Comparison of ENCODE assay signal across 17 cellular contexts in the genomic region with DNA sequence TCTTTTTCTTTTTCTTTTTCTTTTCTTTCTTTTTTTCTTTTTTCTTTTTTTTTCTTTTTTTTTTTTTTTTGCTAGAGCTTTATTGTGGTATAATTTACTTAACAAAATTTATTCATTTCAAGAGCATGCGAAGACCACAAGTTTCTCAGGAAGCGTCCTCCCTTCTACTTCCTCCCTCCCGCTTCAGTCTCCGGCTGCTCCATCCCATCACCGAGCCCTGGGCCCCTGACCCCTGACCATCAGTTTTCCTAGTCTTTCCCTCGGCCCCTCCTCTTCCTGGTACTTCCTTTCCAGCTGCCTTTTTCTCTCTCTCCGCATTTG. TPM values are rescaled to one million over a fixed set of nuclear protein-coding genes. Genes with fewer than 3 reads are reported as not detected.
DNase-seq lines count a peak whose midpoint lies in the region; ATAC-seq and TF ChIP-seq lines count a peak whose summit lies in the region.
"Had no signal": no experiment of that assay in that cellular context is flagged by ENCODE, and none has a peak within 500 bp of the region (broad histone marks: within the 10 kb centered on the region; RNA-seq: fewer than 3 reads in every experiment).

No MANE protein-coding gene starts in this region.

- H3K4me1 Mint-ChIP-seq in activated CD8-positive, alpha-beta memory T cell treated with anti-CD3 and anti-CD28 coated beads, Interleukin-2, amount 10 ng/mL, durations not matched to agents 7 days and 5 days: peaks cover 15% of the 10 kb centered on the region
- peaks cover 23% of the 10 kb centered on the region for H3K4me1 Mint-ChIP-seq in dendritic cell treated with granulocyte-macrophage colony-stimulating factor and Interleukin-4, amounts not matched to agents 40 ng/mL and 50 ng/mL, for 4 days (ENCODE audit: low read depth)
- no peaks in the 10 kb centered on the region for H3K4me1 Mint-ChIP-seq in progenitor cell of endocrine pancreas (ENCODE audit: low read depth)
- peaks cover 5 to 10% (median 8%) of the 10 kb centered on the region in 3 donors for H3K4me1 Mint-ChIP-seq in T-cell

- H3K36me3 Mint-ChIP-seq in activated CD8-positive, alpha-beta memory T cell treated with anti-CD3 and anti-CD28 coated beads, Interleukin-2, amount 10 ng/mL, durations not matched to agents 7 days and 5 days: peaks cover 42% of the 10 kb centered on the region
- H3K36me3 Mint-ChIP-seq in dendritic cell treated with granulocyte-macrophage colony-stimulating factor and Interleukin-4, amounts not matched to agents 40 ng/mL and 50 ng/mL, for 4 days (ENCODE audit: low read depth): peaks cover 9% of the 10 kb centered on the region
- no peaks in the 10 kb centered on the region for H3K36me3 Mint-ChIP-seq in progenitor cell of endocrine pancreas (ENCODE audit: insufficient read depth)
- H3K36me3 Mint-ChIP-seq in T-cell: peaks cover 24% of the 10 kb centered on the region

- intact Hi-C loops in dendritic cell treated with granulocyte-macrophage colony-stimulating factor and Interleukin-4, amounts not matched to agents 40 ng/mL and 50 ng/mL, for 4 days (cut with micrococcal nuclease): no loop called here

- H3K9me3 Mint-ChIP-seq in activated CD8-positive, alpha-beta memory T cell treated with anti-CD3 and anti-CD28 coated beads, Interleukin-2, amount 10 ng/mL, durations not matched to agents 7 days and 5 days (ENCODE audit: low read depth): no peaks in the 10 kb centered on the region
- no peaks in the 10 kb centered on the region for H3K9me3 Mint-ChIP-seq in dendritic cell treated with granulocyte-macrophage colony-stimulating factor and Interleukin-4, amounts not matched to agents 40 ng/mL and 50 ng/mL, for 4 days
- H3K9me3 Mint-ChIP-seq in progenitor cell of endocrine pancreas (ENCODE audit: low read depth) (no peaks in the 10 kb centered on the region), T-cell (no peaks in the 10 kb centered on the region)
- H3K9me3 Mint-ChIP-seq: neural crest cell had no signal

- peak overlapping the region; percentile 59 for H3K27ac Mint-ChIP-seq in activated CD8-positive, alpha-beta memory T cell treated with anti-CD3 and anti-CD28 coated beads, Interleukin-2, amount 10 ng/mL, durations not matched to agents 7 days and 5 days
- H3K27ac Mint-ChIP-seq in dendritic cell treated with granulocyte-macrophage colony-stimulating factor and Interleukin-4, amounts not matched to agents 40 ng/mL and 50 ng/mL, for 4 days: peak overlapping the region; percentile 14
- H3K27ac Mint-ChIP-seq in progenitor cell of endocrine pancreas (no peak overlapping the region), T-cell (no peak overlapping the region)

- in situ Hi-C loops in KBM-7 (cut with MboI; ENCODE audit: low pct_unique_long_range_greater_than_20kb, low sequenced_read_pairs): no loop called here

- TF ChIP-seq CTCF in progenitor cell of endocrine pancreas (IDR thresholded peaks at IDR 0.05; ENCODE audit: unreplicated experiment): no peak

- CTCF ChIA-PET in activated CD8-positive, alpha-beta memory T cell treated with anti-CD3 and anti-CD28 coated beads, Interleukin-2, amount 10 ng/mL, durations not matched to agents 7 days and 5 days (lab: Charles Lee): interaction anchor here (0.8 to 1.7 kb wide), 3 partner anchors 10 to 12 kb away, joined by 3 to 8 read pairs (median 3); no protein-coding TSS in a partner anchor
- CTCF ChIA-PET in T-cell (lab: Charles Lee): interaction anchor here in 1 of 2 donors (0.6 kb wide), 2 partner anchors 29 to 1918 kb away, joined by 3 to 4 read pairs; no protein-coding TSS in a partner anchor

- peak overlapping the region; percentile 25 for H3K4me3 Mint-ChIP-seq in activated CD8-positive, alpha-beta memory T cell treated with anti-CD3 and anti-CD28 coated beads, Interleukin-2, amount 10 ng/mL, durations not matched to agents 7 days and 5 days
- H3K4me3 Mint-ChIP-seq in dendritic cell treated with granulocyte-macrophage colony-stimulating factor and Interleukin-4, amounts not matched to agents 40 ng/mL and 50 ng/mL, for 4 days: peak overlapping the region; percentile 58
- H3K4me3 Mint-ChIP-seq in progenitor cell of endocrine pancreas (ENCODE audit: low read depth) (peak overlapping the region; percentile 44), T-cell (peak overlapping the region in 1 of 3 donors; percentile 43)

- no peak for ATAC-seq in activated CD8-positive, alpha-beta memory T cell treated with anti-CD3 and anti-CD28 coated beads, Interleukin-2, amount 10 ng/mL, durations not matched to agents 7 days and 5 days
- ATAC-seq in GM19397 (IDR thresholded peaks at IDR 0.05; ENCODE audit: unreplicated experiment) (no peak), T-cell (replicated peaks in 1 of 4) (no peak)

- peaks cover 2% of the 10 kb centered on the region for H3K27me3 Mint-ChIP-seq in activated CD8-positive, alpha-beta memory T cell treated with anti-CD3 and anti-CD28 coated beads, Interleukin-2, amount 10 ng/mL, durations not matched to agents 7 days and 5 days
- H3K27me3 Mint-ChIP-seq in dendritic cell treated with granulocyte-macrophage colony-stimulating factor and Interleukin-4, amounts not matched to agents 40 ng/mL and 50 ng/mL, for 4 days: no peaks in the 10 kb centered on the region
- H3K27me3 Mint-ChIP-seq in progenitor cell of endocrine pancreas (no peaks in the 10 kb centered on the region), T-cell (no peaks in the 10 kb centered on the region)

- no peak for DNase-seq in activated CD8-positive, alpha-beta memory T cell treated with anti-CD3 and anti-CD28 coated beads, Interleukin-2, amount 10 ng/mL, durations not matched to agents 7 days and 5 days
- DNase-seq in activated CD8-positive, alpha-beta memory T cell treated with anti-CD3 and anti-CD28 coated beads, Interleukin-2, amount 50 U/mL, for 48 hours: no peak
- DNase-seq in KBM-7 (peak; percentile 28), progenitor cell of endocrine pancreas (ENCODE audit: low spot score, unreplicated experiment) (no peak), T-cell (no peak), COR-L47 (lab: John Stamatoyannopoulos, UW) (no peak)
- DNase-seq: ACHN, cortex of kidney, NCI-H187, SHP77 treated with DMSO at 0.1 percent for 48 hours, T1000 had no signal

- POLR2A ChIA-PET in T-cell (lab: Charles Lee): no interaction called here

RNA-seq across cellular contexts. Expression of a gene that starts 34.7 kb away (rescaled TPM):
- total RNA-seq in activated CD8-positive, alpha-beta memory T cell treated with anti-CD3 and anti-CD28 coated beads, Interleukin-2, amount 10 ng/mL, durations not matched to agents 7 days and 5 days: not detected
- total RNA-seq in progenitor cell of endocrine pancreas (0.13 TPM in 1 of 2 replicates, not detected in the other), T-cell (under 1 TPM in 3 of 5 donors, not detected in 2; 0.09 to 0.10 (median 0.09) TPM)
- total RNA-seq: G401, lung microvascular endothelial cell, MCF 10A, neural crest cell had no signal

Comparison
In these comparisons a context has a peak if more than half of its experiments do, and no peak if none do; other contexts are left out.
1. H3K27ac Mint-ChIP-seq: peak in activated CD8-positive, alpha-beta memory T cell treated with anti-CD3 and anti-CD28 coated beads, Interleukin-2, amount 10 ng/mL, durations not matched to agents 7 days and 5 days (single experiment) and dendritic cell treated with granulocyte-macrophage colony-stimulating factor and Interleukin-4, amounts not matched to agents 40 ng/mL and 50 ng/mL, for 4 days (single experiment); none in progenitor cell of endocrine pancreas (single experiment) and T-cell (0 of 2).